ENCODE assay signal across 8 cellular contexts in the genomic region with DNA sequence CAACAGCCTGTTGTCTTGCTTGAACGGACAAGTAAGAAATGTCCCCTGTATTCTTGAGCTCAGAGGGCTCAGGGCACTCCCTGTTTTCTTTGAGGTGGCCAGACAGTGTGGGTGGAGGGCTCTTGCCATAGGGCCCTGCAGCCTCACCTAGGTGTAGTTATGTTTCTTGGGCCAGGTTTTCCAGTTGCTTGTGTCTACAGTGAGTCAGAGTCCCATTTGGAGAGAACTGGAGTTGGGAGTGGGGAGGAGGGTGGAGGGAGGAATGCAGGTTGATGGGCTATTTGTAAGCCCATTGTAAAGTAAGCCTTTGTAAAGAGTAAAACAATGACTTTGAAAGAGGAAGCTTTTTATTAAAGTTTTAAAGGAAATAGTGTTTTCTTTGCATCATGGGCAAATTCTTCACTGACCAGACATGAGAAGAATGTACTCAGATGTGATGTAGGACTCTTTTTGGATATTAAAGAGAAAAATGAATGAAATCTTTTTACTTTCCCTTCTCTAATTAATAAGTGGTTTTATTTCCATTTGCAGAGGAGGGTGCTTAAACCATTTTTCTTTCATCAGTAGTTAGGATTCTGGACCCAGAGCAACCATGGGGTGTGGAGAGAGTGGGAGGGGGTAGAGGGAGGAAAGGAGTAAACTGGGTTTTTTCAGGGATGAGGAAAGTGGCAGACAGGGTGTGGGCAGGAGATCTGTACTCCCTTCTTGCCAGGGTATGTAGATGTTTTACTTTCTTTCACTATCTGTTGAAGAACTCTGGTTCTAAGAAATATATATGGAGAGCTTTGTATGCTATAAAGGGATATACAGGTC. TPM values are rescaled to one million over a fixed set of nuclear protein-coding genes. Genes with fewer than 3 reads are reported as not detected.
DNase-seq lines count a peak whose midpoint lies in the region; ATAC-seq and TF ChIP-seq lines count a peak whose summit lies in the region.
"Had no signal": no experiment of that assay in that cellular context is flagged by ENCODE, and none has a peak within 500 bp of the region (broad histone marks: within the 10 kb centered on the region; RNA-seq: fewer than 3 reads in every experiment).

No MANE protein-coding gene starts in this region.

- 0 to 24% methylated on average over 1 of the region's 1 CpG for WGBS in body of pancreas, 2 donors
- WGBS in suprapubic skin = 50% methylated on average over 1 of the region's 1 CpG

- TF ChIP-seq POLR2A in body of pancreas (IDR thresholded peaks at IDR 0.05) (no peak), suprapubic skin (IDR thresholded peaks at IDR 0.05) (no peak)

- H3K4me1 ChIP-seq in body of pancreas (peaks cover 60% of the 10 kb centered on the region), suprapubic skin (peaks cover 51% of the 10 kb centered on the region)

- H3K36me3 ChIP-seq in body of pancreas (replicated peaks in 1 of 2; ENCODE audit: insufficient read depth in 1 of 2, low read depth in 2 of 2) (no peaks in the 10 kb centered on the region), kidney epithelial cell (ENCODE audit: control insufficient read depth, insufficient read depth, low read length) (no peaks in the 10 kb centered on the region), suprapubic skin (no peaks in the 10 kb centered on the region)

- TF ChIP-seq EP300 in suprapubic skin (IDR thresholded peaks at IDR 0.05) = no peak

- H3K4me3 ChIP-seq in body of pancreas = no peak overlapping the region
- H3K4me3 ChIP-seq in kidney epithelial cell (ENCODE audit: low read depth, low read length) = peak overlapping the region; percentile 25
- H3K4me3 ChIP-seq in suprapubic skin = no peak overlapping the region

- intact Hi-C loops in body of pancreas (cut with DNase I) = no loop called here

- TF ChIP-seq CTCF in body of pancreas (IDR thresholded peaks at IDR 0.05) (no peak), kidney epithelial cell (IDR thresholded peaks at IDR 0.05; ENCODE audit: insufficient read depth, low read length, poor library complexity, severe bottlenecking) (no peak), suprapubic skin (IDR thresholded peaks at IDR 0.05) (no peak)

- peak overlapping the region; percentile 92 to 98 (median 94) for H3K27ac ChIP-seq in body of pancreas
- H3K27ac ChIP-seq in suprapubic skin = peak overlapping the region; percentile 52

- H3K9me3 ChIP-seq in body of pancreas (no peaks in the 10 kb centered on the region), suprapubic skin (no peaks in the 10 kb centered on the region)

- ATAC-seq in body of pancreas = peak; percentile 54

- peak; percentile 76 for DNase-seq in HT1080 (ENCODE audit: low read depth)
- DNase-seq in body of pancreas = peak; percentile 40 to 78 (median 62)
- peak; percentile 69 for DNase-seq in kidney epithelial cell (ENCODE audit: low read depth)
- DNase-seq in suprapubic skin (ENCODE audit: low spot score in 2 of 2) = no peak
- no peak for DNase-seq in inferior parietal cortex (ENCODE audit: extremely low spot score)
- no peak for DNase-seq in DMS79 (lab: John Stamatoyannopoulos, UW)
- no peak for DNase-seq in DMS114 treated with DMSO at 0.1 percent for 48 hours (lab: John Stamatoyannopoulos, UW; ENCODE audit: unreplicated experiment)
- DNase-seq: activated CD4-positive, alpha-beta T cell treated with anti-CD3 and anti-CD28 coated beads, Interleukin-2, amount 50 U/mL, for 48 hours had no signal

- H3K27me3 ChIP-seq in body of pancreas (no peaks in the 10 kb centered on the region), kidney epithelial cell (ENCODE audit: control insufficient read depth, insufficient read depth, low read length) (no peaks in the 10 kb centered on the region), suprapubic skin (no peaks in the 10 kb centered on the region)

RNA-seq across cellular contexts. Expression of gene MACF1, which starts 45.1 kb away (rescaled TPM):
- 137 and 148 TPM in 2 replicates for total RNA-seq in HT1080 (2014; rRNA removed; shearing (Covaris generic))
- 54.9 and 63.9 TPM in 2 replicates for polyA plus RNA-seq in HT1080 (2015; cell fraction: cytosol; rRNA removed)
- 349 and 380 TPM in 2 replicates for polyA plus RNA-seq in HT1080 (2015; cell fraction: nucleus; rRNA removed)
- total RNA-seq in body of pancreas = 100 to 1,000 TPM; 144 to 190 TPM
- total RNA-seq in kidney epithelial cell = 276 and 279 TPM in 2 replicates
- 100 to 1,000 TPM; 421 to 942 (median 545) TPM for total RNA-seq in suprapubic skin

Comparison
In these comparisons a context has a peak if more than half of its experiments do, and no peak if none do; other contexts are left out.
1. DNase-seq: peak in HT1080 (single experiment), body of pancreas (4 of 4) and kidney epithelial cell (single experiment); none in suprapubic skin (0 of 2), inferior parietal cortex (single experiment), DMS79 (single experiment) and DMS114 treated with DMSO at 0.1 percent for 48 hours (single experiment).